ENCODE assay signal across 9 cellular contexts in genomic region chr14:98957211-98958047, GRCh38.
DNase-seq lines count a peak whose midpoint lies in the region; ATAC-seq and TF ChIP-seq lines count a peak whose summit lies in the region.
"Had no signal": no experiment of that assay in that cellular context is flagged by ENCODE, and none has a peak within 500 bp of the region (broad histone marks: within the 10 kb centered on the region; RNA-seq: fewer than 3 reads in every experiment).

No MANE protein-coding gene starts in this region.

- no peak for TF ChIP-seq POLR2A in prostate gland (IDR thresholded peaks at IDR 0.05)

- peaks cover 3% of the 10 kb centered on the region for H3K9me3 Mint-ChIP-seq in dendritic cell treated with granulocyte-macrophage colony-stimulating factor and Interleukin-4, amounts not matched to agents 40 ng/mL and 50 ng/mL, for 4 days
- H3K9me3 Mint-ChIP-seq in activated CD4-positive, alpha-beta T cell treated with anti-CD3 and anti-CD28 coated beads for 36 hours (ENCODE audit: low read depth) = no peaks in the 10 kb centered on the region
- no peaks in the 10 kb centered on the region for H3K9me3 Mint-ChIP-seq in activated CD4-positive, alpha-beta memory T cell treated with anti-CD3 and anti-CD28 coated beads, Interleukin-2, amount 10 ng/mL, durations not matched to agents 7 days and 5 days
- H3K9me3 Mint-ChIP-seq: activated T-helper 17 cell treated with anti-CD3 and anti-CD28 coated beads, Interleukin-2, amount 50 U/mL, for 72 hours had no signal

- DNase-seq in NOMO-1 (lab: John Stamatoyannopoulos, UW; ENCODE audit: unreplicated experiment in 2 of 2) = peak; percentile 62 to 89
- no peak for DNase-seq in lower lobe of right lung
- peak; percentile 75 for DNase-seq in ureter (ENCODE audit: low spot score)
- DNase-seq in prostate gland (ENCODE audit: low spot score) = no peak
- DNase-seq in activated CD4-positive, alpha-beta T cell treated with anti-CD3 and anti-CD28 coated beads for 36 hours = no peak
- no peak for DNase-seq in activated CD4-positive, alpha-beta memory T cell treated with anti-CD3 and anti-CD28 coated beads, Interleukin-2, amount 10 ng/mL, durations not matched to agents 7 days and 5 days
- DNase-seq: NCI-H2081 treated with DMSO at 0.1 percent for 48 hours had no signal

- intact Hi-C loops in dendritic cell treated with granulocyte-macrophage colony-stimulating factor and Interleukin-4, amounts not matched to agents 40 ng/mL and 50 ng/mL, for 4 days (cut with micrococcal nuclease) = loop anchor here (5.0 kb wide), 1 partner anchor 80 kb away; no protein-coding TSS in a partner anchor
- intact Hi-C loops in lower lobe of right lung (cut with DNase I) (no loop called here), prostate gland (cut with DNase I) (no loop called here)
- intact Hi-C loops in activated CD4-positive, alpha-beta T cell treated with anti-CD3 and anti-CD28 coated beads for 36 hours (cut with DNase I, micrococcal nuclease) = no loop called here

- H3K4me3 Mint-ChIP-seq in dendritic cell treated with granulocyte-macrophage colony-stimulating factor and Interleukin-4, amounts not matched to agents 40 ng/mL and 50 ng/mL, for 4 days = peak overlapping the region; percentile 52
- H3K4me3 Mint-ChIP-seq in activated CD4-positive, alpha-beta T cell treated with anti-CD3 and anti-CD28 coated beads for 36 hours = no peak overlapping the region
- no peak overlapping the region for H3K4me3 Mint-ChIP-seq in activated CD4-positive, alpha-beta memory T cell treated with anti-CD3 and anti-CD28 coated beads, Interleukin-2, amount 10 ng/mL, durations not matched to agents 7 days and 5 days
- H3K4me3 Mint-ChIP-seq: activated T-helper 17 cell treated with anti-CD3 and anti-CD28 coated beads, Interleukin-2, amount 50 U/mL, for 72 hours had no signal

- 73% methylated on average over 20 of the region's 20 CpGs for WGBS in prostate gland

- H3K9me3 ChIP-seq in lower lobe of right lung (no peaks in the 10 kb centered on the region), prostate gland (no peaks in the 10 kb centered on the region)

- CTCF ChIA-PET in activated CD4-positive, alpha-beta T cell treated with anti-CD3 and anti-CD28 coated beads for 36 hours (lab: Charles Lee) = interaction anchor here (1.0 kb wide), 1 partner anchor 37 kb away, joined by 3 read pairs; no protein-coding TSS in a partner anchor
- CTCF ChIA-PET in activated CD4-positive, alpha-beta memory T cell treated with anti-CD3 and anti-CD28 coated beads, Interleukin-2, amount 10 ng/mL, durations not matched to agents 7 days and 5 days (lab: Charles Lee) = no interaction called here

- ATAC-seq in lower lobe of right lung = peak; percentile 74 to 79
- ATAC-seq in activated CD4-positive, alpha-beta T cell treated with anti-CD3 and anti-CD28 coated beads for 36 hours = no peak
- ATAC-seq: activated T-helper 17 cell treated with anti-CD3 and anti-CD28 coated beads, Interleukin-2, amount 50 U/mL, for 72 hours had no signal

- H3K4me1 ChIP-seq in lower lobe of right lung (peaks cover 13% of the 10 kb centered on the region), prostate gland (replicated peaks) (no peaks in the 10 kb centered on the region)

- H3K4me3 ChIP-seq in lower lobe of right lung (no peak overlapping the region), prostate gland (no peak overlapping the region)

- H3K4me1 Mint-ChIP-seq in dendritic cell treated with granulocyte-macrophage colony-stimulating factor and Interleukin-4, amounts not matched to agents 40 ng/mL and 50 ng/mL, for 4 days (ENCODE audit: low read depth) = peaks cover 51% of the 10 kb centered on the region
- H3K4me1 Mint-ChIP-seq in activated CD4-positive, alpha-beta T cell treated with anti-CD3 and anti-CD28 coated beads for 36 hours = peaks cover 11% of the 10 kb centered on the region
- H3K4me1 Mint-ChIP-seq in activated CD4-positive, alpha-beta memory T cell treated with anti-CD3 and anti-CD28 coated beads, Interleukin-2, amount 10 ng/mL, durations not matched to agents 7 days and 5 days = peaks cover 8% of the 10 kb centered on the region

- H3K36me3 ChIP-seq in lower lobe of right lung (no peaks in the 10 kb centered on the region), prostate gland (no peaks in the 10 kb centered on the region)

- TF ChIP-seq CTCF in lower lobe of right lung (IDR thresholded peaks at IDR 0.05) (no peak), prostate gland (IDR thresholded peaks at IDR 0.05) (no peak)

- H3K27me3 ChIP-seq in lower lobe of right lung (ENCODE audit: low read depth) = peaks cover 9% of the 10 kb centered on the region
- no peaks in the 10 kb centered on the region for H3K27me3 ChIP-seq in prostate gland (replicated peaks; ENCODE audit: insufficient read depth)

- H3K27ac ChIP-seq in lower lobe of right lung = no peak overlapping the region
- H3K27ac ChIP-seq in prostate gland = no peak overlapping the region

- H3K36me3 Mint-ChIP-seq in dendritic cell treated with granulocyte-macrophage colony-stimulating factor and Interleukin-4, amounts not matched to agents 40 ng/mL and 50 ng/mL, for 4 days (ENCODE audit: low read depth) = no peaks in the 10 kb centered on the region
- no peaks in the 10 kb centered on the region for H3K36me3 Mint-ChIP-seq in activated CD4-positive, alpha-beta T cell treated with anti-CD3 and anti-CD28 coated beads for 36 hours (ENCODE audit: low read depth)
- no peaks in the 10 kb centered on the region for H3K36me3 Mint-ChIP-seq in activated CD4-positive, alpha-beta memory T cell treated with anti-CD3 and anti-CD28 coated beads, Interleukin-2, amount 10 ng/mL, durations not matched to agents 7 days and 5 days (ENCODE audit: low read depth)

- H3K27me3 Mint-ChIP-seq in dendritic cell treated with granulocyte-macrophage colony-stimulating factor and Interleukin-4, amounts not matched to agents 40 ng/mL and 50 ng/mL, for 4 days = no peaks in the 10 kb centered on the region
- H3K27me3 Mint-ChIP-seq in activated CD4-positive, alpha-beta T cell treated with anti-CD3 and anti-CD28 coated beads for 36 hours = no peaks in the 10 kb centered on the region
- H3K27me3 Mint-ChIP-seq in activated CD4-positive, alpha-beta memory T cell treated with anti-CD3 and anti-CD28 coated beads, Interleukin-2, amount 10 ng/mL, durations not matched to agents 7 days and 5 days = no peaks in the 10 kb centered on the region
- H3K27me3 Mint-ChIP-seq: activated T-helper 17 cell treated with anti-CD3 and anti-CD28 coated beads, Interleukin-2, amount 50 U/mL, for 72 hours had no signal

- POLR2A ChIA-PET in activated CD4-positive, alpha-beta T cell treated with anti-CD3 and anti-CD28 coated beads for 36 hours (lab: Charles Lee) = interaction anchor here (0.6 kb wide), 1 partner anchor 944 kb away, joined by 3 read pairs; no protein-coding TSS in a partner anchor
- POLR2A ChIA-PET in activated CD4-positive, alpha-beta memory T cell treated with anti-CD3 and anti-CD28 coated beads, Interleukin-2, amount 10 ng/mL, durations not matched to agents 7 days and 5 days (lab: Charles Lee) = no interaction called here

- peak overlapping the region; percentile 67 for H3K27ac Mint-ChIP-seq in dendritic cell treated with granulocyte-macrophage colony-stimulating factor and Interleukin-4, amounts not matched to agents 40 ng/mL and 50 ng/mL, for 4 days
- no peak overlapping the region for H3K27ac Mint-ChIP-seq in activated CD4-positive, alpha-beta T cell treated with anti-CD3 and anti-CD28 coated beads for 36 hours
- H3K27ac Mint-ChIP-seq in activated CD4-positive, alpha-beta memory T cell treated with anti-CD3 and anti-CD28 coated beads, Interleukin-2, amount 10 ng/mL, durations not matched to agents 7 days and 5 days = no peak overlapping the region
- H3K27ac Mint-ChIP-seq: activated T-helper 17 cell treated with anti-CD3 and anti-CD28 coated beads, Interleukin-2, amount 50 U/mL, for 72 hours had no signal

Comparison
In these comparisons a context has a peak if more than half of its experiments do, and no peak if none do; other contexts are left out.
1. DNase-seq: peak in NOMO-1 (2 of 2) and ureter (single experiment); none in lower lobe of right lung (single experiment), prostate gland (single experiment), activated CD4-positive, alpha-beta T cell treated with anti-CD3 and anti-CD28 coated beads for 36 hours (single experiment) and activated CD4-positive, alpha-beta memory T cell treated with anti-CD3 and anti-CD28 coated beads, Interleukin-2, amount 10 ng/mL, durations not matched to agents 7 days and 5 days (single experiment).